In the genomic region with DNA sequence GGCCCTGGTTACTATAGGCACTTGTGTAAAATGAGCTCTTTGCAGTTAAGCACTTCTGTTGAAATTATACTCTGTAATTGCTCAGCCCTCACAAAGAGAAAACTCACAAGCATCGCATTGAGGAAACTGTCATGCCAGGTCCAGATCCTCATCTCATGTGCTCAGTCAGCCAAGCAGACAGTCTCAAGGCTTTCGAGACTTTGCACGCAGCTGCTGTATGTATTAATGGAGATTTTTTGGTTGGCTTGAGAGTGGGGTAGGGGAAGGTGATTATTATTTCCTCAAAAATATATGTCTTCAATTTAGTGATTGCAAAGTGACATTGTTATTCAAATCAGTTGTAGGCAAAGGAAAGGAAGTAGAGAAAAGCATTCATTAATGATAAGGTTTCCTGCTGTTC, we compare ENCODE assay signal across 26 cellular contexts. TPM values are rescaled to one million over a fixed set of nuclear protein-coding genes. Genes with fewer than 3 reads are reported as not detected.
DNase-seq lines count a peak whose midpoint lies in the region; ATAC-seq, FAIRE-seq and TF ChIP-seq lines count a peak whose summit lies in the region.
"Had no signal": no experiment of that assay in that cellular context is flagged by ENCODE, and none has a peak within 500 bp of the region (broad histone marks: within the 10 kb centered on the region; RNA-seq: fewer than 3 reads in every experiment).

No MANE protein-coding gene starts in this region.

- POLR2A ChIA-PET in H1 (lab: Charles Lee; ENCODE audit: partially characterized antibody), result no interaction called here

- CTCF ChIA-PET in H1 (lab: Charles Lee; ENCODE audit: partially characterized antibody), result no interaction called here

- H2BK5ac ChIP-seq in H1 (ENCODE audit: low read depth, low read length), result peak overlapping the region; percentile 20; the same call in 1 of the 2 replicates

- FAIRE-seq in H1 (lab: Jason Lieb, UNC), result no peak
- FAIRE-seq: H54 had no signal

- no peak overlapping the region for H3K27ac ChIP-seq in H1 (ENCODE audit: low read depth, low read length)
- H3K27ac ChIP-seq: 22Rv1, gastroesophageal sphincter, HL-60, upper lobe of left lung had no signal

- H3K4me2 ChIP-seq in H1 (ENCODE audit: insufficient read depth in 1 of 2, low read depth in 2 of 2, low read length in 2 of 2), result peak overlapping the region; percentile 25 to 38; a peak in 2 of 4 replicates

- TF ChIP-seq RAD21 in H1 (IDR thresholded peaks at IDR 0.05 in 1 of 2, conservative IDR thresholded peaks at IDR 0.05 in 1 of 2; ENCODE audit: low read depth in 2 of 2, low read length in 2 of 2), result no peak

- H3K23me2 ChIP-seq in H1 (ENCODE audit: low read depth, low read length), result no peaks in the 10 kb centered on the region

- no peak overlapping the region for H2BK120ac ChIP-seq in H1 (replicated peaks; ENCODE audit: low read depth, low read length)

- no peak overlapping the region for H2BK15ac ChIP-seq in H1 (ENCODE audit: low read length)

- H2AK5ac ChIP-seq in H1 (ENCODE audit: low read depth, low read length), result no peak overlapping the region

- no peak overlapping the region for H2AFZ ChIP-seq in H1 (ENCODE audit: low read length)

- no peak overlapping the region for H3K18ac ChIP-seq in H1 (ENCODE audit: extremely low read depth, low read length)

- H3K27me3 ChIP-seq in H1 (replicated peaks in 1 of 4; ENCODE audit: control insufficient read depth in 3 of 4, extremely low read depth in 1 of 4, insufficient read depth in 3 of 4, low read length in 3 of 4), result no peaks in the 10 kb centered on the region
- H3K27me3 ChIP-seq: BE2C, gastroesophageal sphincter, upper lobe of left lung had no signal

- H3K9me3 ChIP-seq in H1 (ENCODE audit: insufficient read depth in 2 of 2, low read depth in 1 of 2, low read length in 1 of 2), result no peaks in the 10 kb centered on the region
- H3K9me3 ChIP-seq: BE2C, gastroesophageal sphincter, upper lobe of left lung had no signal

- H3K79me2 ChIP-seq in H1 (ENCODE audit: control insufficient read depth in 1 of 2, insufficient read depth in 2 of 2, low read length in 2 of 2), result no peaks in the 10 kb centered on the region

- H4K5ac ChIP-seq in H1 (ENCODE audit: insufficient read length, low read depth, low read length), result no peak overlapping the region

- no peak overlapping the region for H3K14ac ChIP-seq in H1 (ENCODE audit: insufficient read length)

- H3K4me1 ChIP-seq in H1 (replicated peaks in 1 of 4; ENCODE audit: control insufficient read depth in 3 of 4, insufficient read depth in 4 of 4, low read length in 3 of 4), result peaks cover 0 to 10% (median 8%) of the 10 kb centered on the region in 4 experiments; a peak in 4 of 7 replicates
- H3K4me1 ChIP-seq: BE2C, gastroesophageal sphincter, upper lobe of left lung had no signal

- H4K91ac ChIP-seq in H1 (replicated peaks; ENCODE audit: insufficient read length, low read length), result no peak overlapping the region

- no peak for ATAC-seq in SK-N-SH treated with all-trans-retinoic acid at 6 μM for 48 hours
- no peak for ATAC-seq in GM19328 (IDR thresholded peaks at IDR 0.05; ENCODE audit: unreplicated experiment)
- ATAC-seq: activated CD8-positive, alpha-beta T cell treated with anti-CD3 and anti-CD28 coated beads for 36 hours; esophagus mucosa; gastroesophageal sphincter; natural killer cell treated with Interleukin-12 subunit alpha and Interleukin-12 subunit beta and Interleukin-15 and Interleukin-18, amount 100 ng/mL, for 72 hours had no signal

- H2BK12ac ChIP-seq in H1 (ENCODE audit: low read depth, low read length), result no peak overlapping the region

- no peak for TF ChIP-seq POLR2A in H1 (IDR thresholded peaks at IDR 0.05; ENCODE audit: control extremely low read depth in 1 of 2, low read depth in 2 of 2, low read length in 2 of 2)

- no peak overlapping the region for H4K8ac ChIP-seq in H1 (ENCODE audit: extremely low read depth, insufficient read depth, low read length)

- no peaks in the 10 kb centered on the region for H3K36me3 ChIP-seq in H1 (ENCODE audit: control insufficient read depth in 2 of 4, insufficient read depth in 4 of 4, low read length in 3 of 4)
- H3K36me3 ChIP-seq: BE2C, gastroesophageal sphincter, upper lobe of left lung had no signal

- no peak for TF ChIP-seq CTCF in H1 (IDR thresholded peaks at IDR 0.05; ENCODE audit: control extremely low read depth in 1 of 3, insufficient read depth in 1 of 3, low read depth in 1 of 3, low read length in 3 of 3)

- no peak overlapping the region for H3K4me3 ChIP-seq in H1 (ENCODE audit: extremely low read depth in 1 of 4, insufficient read depth in 2 of 4, low read depth in 3 of 4, low read length in 4 of 4)
- H3K4me3 ChIP-seq: gastroesophageal sphincter, upper lobe of left lung had no signal

- H2BK20ac ChIP-seq in H1 (ENCODE audit: low read length), result no peak overlapping the region

- no peak overlapping the region for H3K56ac ChIP-seq in H1 (replicated peaks; ENCODE audit: insufficient read length, low read depth, low read length)

- TF ChIP-seq EP300 in H1 (IDR thresholded peaks at IDR 0.05; ENCODE audit: borderline replicate concordance in 1 of 2, low read depth in 2 of 2, low read length in 2 of 2), result no peak

- no peak overlapping the region for H3K9ac ChIP-seq in H1 (replicated peaks in 1 of 4; ENCODE audit: extremely low read depth in 1 of 4, low read depth in 3 of 4, low read length in 3 of 4)

- WGBS in H1 (ENCODE audit: extremely low coverage in 1 of 2, insufficient coverage in 1 of 2, insufficient read length in 1 of 2, insufficient replicate concordance in 2 of 2, low coverage in 1 of 2, low lambda C conversion rate in 2 of 2, missing lambda C conversion rate in 1 of 2), 2 experiments, result 65% methylated on average over 3 of the region's 3 CpGs; no CpG with 5 or more reads in 1 of the 2 experiments

- H3K4ac ChIP-seq in H1 (replicated peaks; ENCODE audit: insufficient read length, low read depth, low read length), result no peak overlapping the region

- H4K20me1 ChIP-seq in H1 (replicated peaks in 1 of 2; ENCODE audit: control insufficient read depth in 1 of 2, insufficient read depth in 2 of 2, low read length in 2 of 2), result no peaks in the 10 kb centered on the region

- H3K79me1 ChIP-seq in H1 (ENCODE audit: low read depth, low read length), result no peaks in the 10 kb centered on the region

- DNase-seq in NCI-H2029 treated with DMSO at 0.1 percent for 48 hours (lab: John Stamatoyannopoulos, UW), result peak; percentile 10
- DNase-seq in NCI-H2029 (lab: John Stamatoyannopoulos, UW), result no peak
- peak; percentile 84 for DNase-seq in NCI-H2227 (lab: John Stamatoyannopoulos, UW; ENCODE audit: unreplicated experiment)
- no peak for DNase-seq in H1 (ENCODE audit: low read depth in 1 of 2, low spot score in 2 of 2)
- DNase-seq in NCI-H2081 treated with DMSO at 0.1 percent for 48 hours (lab: John Stamatoyannopoulos, UW), result no peak
- no peak for DNase-seq in stimulated activated naive CD4-positive, alpha-beta T cell (lab: John Stamatoyannopoulos, UW)
- DNase-seq: activated CD8-positive, alpha-beta T cell treated with anti-CD3 and anti-CD28 coated beads for 36 hours; activated naive CD4-positive, alpha-beta T cell treated with anti-CD3 and anti-CD28 coated beads for 36 hours; activated T-cell treated with anti-CD3 and anti-CD28 coated beads, Interleukin-2, amount 50 U/mL, for 1 hour; aorta; BE2C; effector CD8-positive, alpha-beta T cell; GF-D8; mesendoderm; NCI-H774; stimulated activated CD4-positive, alpha-beta T cell treated with anti-CD3 and anti-CD28 coated beads, Interleukin-2, amount 100 ng/mL, for 24 hours; T-helper 2 cell; upper lobe of left lung had no signal

- H3K23ac ChIP-seq in H1 (ENCODE audit: insufficient read length), result no peak overlapping the region

TF ChIP-seq in H1, 55 proteins besides CTCF, POLR2A, EP300 and RAD21 (continues in another document):
- TF ChIP-seq YY1 (IDR thresholded peaks at IDR 0.05; ENCODE audit: low read depth, low read length) (no peak), CHD2 (IDR thresholded peaks at IDR 0.05; ENCODE audit: low read length) (no peak), JUN (IDR thresholded peaks at IDR 0.05; ENCODE audit: low read depth, low read length) (no peak), HDAC2 (IDR thresholded peaks at IDR 0.05; ENCODE audit: borderline replicate concordance in 1 of 2, low read depth in 2 of 2, low read length in 2 of 2) (no peak), SP4 (IDR thresholded peaks at IDR 0.05; ENCODE audit: low read length) (no peak), CBX8 (IDR thresholded peaks at IDR 0.05; ENCODE audit: borderline replicate concordance, low read depth, low read length) (no peak), CTBP2 (IDR thresholded peaks at IDR 0.05; ENCODE audit: borderline replicate concordance, insufficient read depth, insufficient read length, low read length) (no peak), SRF (IDR thresholded peaks at IDR 0.05; ENCODE audit: low read depth, low read length) (no peak), GTF2F1 (IDR thresholded peaks at IDR 0.05; ENCODE audit: borderline replicate concordance, low read depth, low read length) (no peak), SAP30 (IDR thresholded peaks at IDR 0.05; ENCODE audit: insufficient read depth, insufficient replicate concordance, low read length) (no peak)

TF ChIP-seq in SK-N-SH treated with all-trans-retinoic acid at 6 μM for 48 hours, 23 proteins besides CTCF, POLR2A, EP300 and RAD21:
- TF ChIP-seq BACH2 (CRISPR knock-in tag; IDR thresholded peaks at IDR 0.05; ENCODE audit: borderline replicate concordance) (no peak), PPARA (CRISPR knock-in tag; IDR thresholded peaks at IDR 0.05; ENCODE audit: borderline replicate concordance) (no peak), CSDC2 (CRISPR knock-in tag; IDR thresholded peaks at IDR 0.05) (no peak), ZNF70 (CRISPR knock-in tag; IDR thresholded peaks at IDR 0.05) (no peak), ZC3H10 (CRISPR knock-in tag; IDR thresholded peaks at IDR 0.05) (no peak)

RNA-seq across cellular contexts. Expression of a gene that starts 32.9 kb away (rescaled TPM):
- 66.3 and 67.4 TPM in 2 replicates for total RNA-seq in H1 (2021; fragmentation: NEBNext Ultra II Directional; extraction: Animal tissue kit (Norgen Biotek cat#: 25700))
- polyA plus RNA-seq in H1 (2011; rRNA removed), result 26.6 and 28.0 TPM in 2 replicates
- polyA plus RNA-seq in H1 (2011; cell fraction: cytosol; rRNA removed), result 23.4 TPM
- 34.7 TPM for polyA plus RNA-seq in H1 (2011; cell fraction: nucleus; rRNA removed)
- polyA plus RNA-seq in H1 (2012, experiment 1 of 2), result 25.6 to 34.5 TPM (median 29.9 TPM) in 4 replicates
- 10.4 TPM for polyA plus RNA-seq in H1 (2012, experiment 2 of 2)
- 24.5 TPM for polyA plus RNA-seq in H1 (2013, experiment 1 of 2)
- polyA plus RNA-seq in H1 (2013, experiment 2 of 2), result 25.0 TPM
- polyA minus RNA-seq in H1 (2011; rRNA and poly(A)+ RNA removed), result 52.5 and 99.6 TPM in 2 replicates
- polyA minus RNA-seq in H1 (2011; cell fraction: cytosol; rRNA and poly(A)+ RNA removed), result 46.8 TPM
- 82.8 TPM for polyA minus RNA-seq in H1 (2011; cell fraction: nucleus; rRNA and poly(A)+ RNA removed)

Comparison
In these comparisons a context has a peak if more than half of its experiments do, and no peak if none do; other contexts are left out.
1. DNase-seq: peak in NCI-H2029 treated with DMSO at 0.1 percent for 48 hours (single experiment) and NCI-H2227 (single experiment); none in NCI-H2029 (single experiment), H1 (0 of 2), NCI-H2081 treated with DMSO at 0.1 percent for 48 hours (single experiment) and stimulated activated naive CD4-positive, alpha-beta T cell (0 of 6).